In genomic region chr5:32157078-32157477, GRCh38 we compare ENCODE assay signal across 28 cellular contexts.
"Had no signal": no experiment of that assay in that cellular context is flagged by ENCODE, and none has a peak within 500 bp of the region (broad histone marks: within the 10 kb centered on the region; RNA-seq: fewer than 3 reads in every experiment).

No MANE protein-coding gene starts in this region.

- H3K4me3 ChIP-seq: adrenal gland, body of pancreas, breast epithelium, SJCRH30, SK-N-MC had no signal

- H3K9me3 ChIP-seq: adrenal gland, body of pancreas, breast epithelium, SJCRH30 had no signal

- ATAC-seq: activated CD4-positive, alpha-beta T cell treated with anti-CD3 and anti-CD28 coated beads for 36 hours; activated naive CD4-positive, alpha-beta T cell treated with anti-CD3 and anti-CD28 coated beads, Interleukin-2, amount 50 U/mL, for 72 hours; activated T-cell treated with anti-CD3 and anti-CD28 coated beads, Interleukin-2, amount 50 U/mL, for 4 hours; body of pancreas had no signal

- DNase-seq: activated CD4-positive, alpha-beta memory T cell treated with anti-CD3 and anti-CD28 coated beads for 36 hours; activated CD4-positive, alpha-beta T cell treated with anti-CD3 and anti-CD28 coated beads for 36 hours; activated CD4-positive, alpha-beta T cell treated with anti-CD3 and anti-CD28 coated beads, Interleukin-2, amount 10 ng/mL, durations not matched to agents 7 days and 5 days; activated CD8-positive, alpha-beta memory T cell treated with anti-CD3 and anti-CD28 coated beads, Interleukin-2, amount 50 U/mL, for 4 hours; activated gamma-delta T cell treated with Interleukin-2 at 50 U/mL for 16 hours; activated naive CD4-positive, alpha-beta T cell treated with anti-CD3 and anti-CD28 coated beads for 36 hours; activated T-cell treated with anti-CD3 and anti-CD28 coated beads for 4 hours; activated T-cell treated with anti-CD3 and anti-CD28 coated beads, Interleukin-2, amount 50 U/mL, for 4 hours; adrenal gland; body of pancreas; NCI-H1092 treated with DMSO at 0.1 percent for 48 hours; NCI-H1417 treated with DMSO at 0.1 percent for 48 hours; NCI-H187 treated with DMSO at 0.1 percent for 48 hours; NCI-H2081; NCI-H2171 treated with DMSO at 0.1 percent for 48 hours; NCI-H2227 treated with DMSO at 0.1 percent for 48 hours; NCI-H446; NCI-H510A treated with DMSO at 0.1 percent for 48 hours; NCI-H526 treated with DMSO at 0.1 percent for 48 hours; NCI-H774; SHP77; SJCRH30; T1000 had no signal

- H3K4me3 Mint-ChIP-seq: activated CD4-positive, alpha-beta memory T cell treated with anti-CD3 and anti-CD28 coated beads for 36 hours; activated CD4-positive, alpha-beta T cell treated with anti-CD3 and anti-CD28 coated beads for 36 hours; activated CD4-positive, alpha-beta T cell treated with anti-CD3 and anti-CD28 coated beads, Interleukin-2, amount 10 ng/mL, durations not matched to agents 7 days and 5 days; activated naive CD4-positive, alpha-beta T cell treated with anti-CD3 and anti-CD28 coated beads for 36 hours; activated T-cell treated with anti-CD3 and anti-CD28 coated beads, Interleukin-2, amount 50 U/mL, for 4 hours; activated T-helper 1 cell treated with anti-CD3 and anti-CD28 coated beads, Interleukin-12 subunit alpha, Interleukin-12 subunit beta, Interleukin-2, Interleukin-4 antibody, amounts not matched to agents 30 ng/mL and 10 ng/mL and 1 ng/mL, durations not matched to agents 14 hours and 24 hours and 36 hours had no signal

- H3K27ac Mint-ChIP-seq: activated CD4-positive, alpha-beta memory T cell treated with anti-CD3 and anti-CD28 coated beads for 36 hours; activated CD4-positive, alpha-beta T cell treated with anti-CD3 and anti-CD28 coated beads for 36 hours; activated CD4-positive, alpha-beta T cell treated with anti-CD3 and anti-CD28 coated beads, Interleukin-2, amount 10 ng/mL, durations not matched to agents 7 days and 5 days; activated naive CD4-positive, alpha-beta T cell treated with anti-CD3 and anti-CD28 coated beads for 36 hours; activated T-helper 1 cell treated with anti-CD3 and anti-CD28 coated beads, Interleukin-12 subunit alpha, Interleukin-12 subunit beta, Interleukin-2, Interleukin-4 antibody, amounts not matched to agents 30 ng/mL and 10 ng/mL and 1 ng/mL, durations not matched to agents 14 hours and 24 hours and 36 hours had no signal

- H3K27ac ChIP-seq: adrenal gland, body of pancreas, breast epithelium, SJCRH30, SK-N-MC had no signal

- H3K4me1 ChIP-seq: SJCRH30 had no signal

- FAIRE-seq: astrocyte had no signal

- H3K27me3 Mint-ChIP-seq: activated CD4-positive, alpha-beta memory T cell treated with anti-CD3 and anti-CD28 coated beads for 36 hours; activated CD4-positive, alpha-beta T cell treated with anti-CD3 and anti-CD28 coated beads for 36 hours; activated CD4-positive, alpha-beta T cell treated with anti-CD3 and anti-CD28 coated beads, Interleukin-2, amount 10 ng/mL, durations not matched to agents 7 days and 5 days had no signal

- H3K9me3 Mint-ChIP-seq: activated CD4-positive, alpha-beta memory T cell treated with anti-CD3 and anti-CD28 coated beads for 36 hours; activated CD4-positive, alpha-beta T cell treated with anti-CD3 and anti-CD28 coated beads, Interleukin-2, amount 10 ng/mL, durations not matched to agents 7 days and 5 days; activated naive CD4-positive, alpha-beta T cell treated with anti-CD3 and anti-CD28 coated beads for 36 hours; activated naive CD4-positive, alpha-beta T cell treated with anti-CD3 and anti-CD28 coated beads, Interleukin-2, amount 50 U/mL, for 72 hours; activated T-cell treated with anti-CD3 and anti-CD28 coated beads, Interleukin-2, amount 50 U/mL, for 4 hours; activated T-helper 1 cell treated with anti-CD3 and anti-CD28 coated beads, Interleukin-12 subunit alpha, Interleukin-12 subunit beta, Interleukin-2, Interleukin-4 antibody, amounts not matched to agents 30 ng/mL and 10 ng/mL and 1 ng/mL, durations not matched to agents 14 hours and 24 hours and 36 hours had no signal

- H3K27me3 ChIP-seq: adrenal gland, body of pancreas, breast epithelium, SJCRH30 had no signal

- H3K36me3 ChIP-seq: adrenal gland, breast epithelium had no signal
